In genomic region chr1:10173582-10173981, GRCh38 we compare ENCODE assay signal across 3 cellular contexts.
TF ChIP-seq lines count a peak whose summit lies in the region.

No MANE protein-coding gene starts in this region.

TF ChIP-seq in HepG2, 621 proteins besides CTCF, POLR2A, EP300 and RAD21:
- TF ChIP-seq MBNL3 (CRISPR knock-in tag; conservative IDR thresholded peaks at IDR 0.05) (no peak), SRY (CRISPR knock-in tag; IDR thresholded peaks at IDR 0.05) (0 out of 2 replicates have a peak, but pooled peaks have one; percentile 28), ZBTB4 (CRISPR knock-in tag; IDR thresholded peaks at IDR 0.05; ENCODE audit: borderline replicate concordance) (no peak), ZBTB38 (CRISPR knock-in tag; IDR thresholded peaks at IDR 0.05) (peak; percentile 70), CREBL2 (CRISPR knock-in tag; IDR thresholded peaks at IDR 0.05; ENCODE audit: borderline replicate concordance) (no peak), ZNF687 (CRISPR knock-in tag; IDR thresholded peaks at IDR 0.05) (peak; percentile 19; the same call in 1 of the 2 replicates), MZF1 (CRISPR knock-in tag; IDR thresholded peaks at IDR 0.05; ENCODE audit: borderline replicate concordance) (no peak), ZNF749 (CRISPR knock-in tag; IDR thresholded peaks at IDR 0.05; ENCODE audit: borderline replicate concordance) (no peak)
TF ChIP-seq in HepG2: peak in this region for 3.

TF ChIP-seq in GM23338, 12 proteins besides CTCF, POLR2A, EP300 and RAD21 (continues in another document):
- no peak for TF ChIP-seq JUNB (IDR thresholded peaks at IDR 0.05; ENCODE audit: unreplicated experiment)
- no peak for TF ChIP-seq NANOG (IDR thresholded peaks at IDR 0.05; ENCODE audit: borderline replicate concordance)
- no peak for TF ChIP-seq EZH2 (IDR thresholded peaks at IDR 0.05; ENCODE audit: low read depth, unreplicated experiment)
- no peak for TF ChIP-seq REST (IDR thresholded peaks at IDR 0.05; ENCODE audit: unreplicated experiment)
- no peak for TF ChIP-seq CREB1 (CRISPR knock-in tag; IDR thresholded peaks at IDR 0.05; ENCODE audit: low read depth)
- TF ChIP-seq ZNF331 (CRISPR knock-in tag; IDR thresholded peaks at IDR 0.05; ENCODE audit: low read depth), result no peak
- no peak for TF ChIP-seq ZNF462 (CRISPR knock-in tag; IDR thresholded peaks at IDR 0.05)
- no peak for TF ChIP-seq ZNF114 (CRISPR knock-in tag; IDR thresholded peaks at IDR 0.05)
- no peak for TF ChIP-seq POLR2AphosphoS5 (IDR thresholded peaks at IDR 0.05; ENCODE audit: low read depth)
- TF ChIP-seq STAT1 (IDR thresholded peaks at IDR 0.05; ENCODE audit: unreplicated experiment), result no peak

TF ChIP-seq in H1, 55 proteins besides CTCF, POLR2A, EP300 and RAD21:
- TF ChIP-seq GTF2F1 (IDR thresholded peaks at IDR 0.05; ENCODE audit: borderline replicate concordance, low read depth, low read length) (no peak), ASH2L (IDR thresholded peaks at IDR 0.05; ENCODE audit: low read length) (no peak), BACH1 (IDR thresholded peaks at IDR 0.05; ENCODE audit: low read length) (no peak), ATF2 (IDR thresholded peaks at IDR 0.05; ENCODE audit: low read length) (no peak), POU5F1 (IDR thresholded peaks at IDR 0.05; ENCODE audit: low read depth, low read length) (no peak), SP4 (IDR thresholded peaks at IDR 0.05; ENCODE audit: low read length) (no peak), NANOG (IDR thresholded peaks at IDR 0.05; ENCODE audit: insufficient read depth, low read depth, low read length, poor library complexity, severe bottlenecking) (no peak), CEBPB (IDR thresholded peaks at IDR 0.05; ENCODE audit: low read depth, low read length) (no peak), USF2 (IDR thresholded peaks at IDR 0.05; ENCODE audit: low read length) (no peak)
